In genomic region chr11:73760066-73760679, GRCh38 we compare ENCODE assay signal across 1 cellular context.
TF ChIP-seq lines count a peak whose summit lies in the region.

No MANE protein-coding gene starts in this region.

TF ChIP-seq in HEK293, 187 proteins besides CTCF, POLR2A, EP300 and RAD21 (continued from another document):
- no peak for TF ChIP-seq PRDM2 (tag by site-specific recombination; IDR thresholded peaks at IDR 0.05; ENCODE audit: borderline replicate concordance)
- TF ChIP-seq ZNF677 (tag by site-specific recombination; IDR thresholded peaks at IDR 0.05), result no peak
- TF ChIP-seq ZNF394 (tag by site-specific recombination; IDR thresholded peaks at IDR 0.05; ENCODE audit: borderline replicate concordance), result no peak
- TF ChIP-seq ZBTB17 (tag by site-specific recombination; IDR thresholded peaks at IDR 0.05), result no peak
- no peak for TF ChIP-seq ZNF175 (tag by site-specific recombination; IDR thresholded peaks at IDR 0.05)
- TF ChIP-seq ZNF670 (tag by site-specific recombination; IDR thresholded peaks at IDR 0.05; ENCODE audit: low read depth), result no peak
- TF ChIP-seq ZNF580 (tag by site-specific recombination; IDR thresholded peaks at IDR 0.05), result no peak
- peak; percentile 74; the same call in 1 of the 2 replicates for TF ChIP-seq ZBTB11 (tag by site-specific recombination; conservative IDR thresholded peaks at IDR 0.05; ENCODE audit: low read depth)
- no peak for TF ChIP-seq ZNF155 (tag by site-specific recombination; IDR thresholded peaks at IDR 0.05)
- no peak for TF ChIP-seq ZNF529 (tag by site-specific recombination; IDR thresholded peaks at IDR 0.05; ENCODE audit: insufficient replicate concordance)
- peak; percentile 58 for TF ChIP-seq ZNF335 (tag by site-specific recombination; conservative IDR thresholded peaks at IDR 0.05)
